In the genomic region with DNA sequence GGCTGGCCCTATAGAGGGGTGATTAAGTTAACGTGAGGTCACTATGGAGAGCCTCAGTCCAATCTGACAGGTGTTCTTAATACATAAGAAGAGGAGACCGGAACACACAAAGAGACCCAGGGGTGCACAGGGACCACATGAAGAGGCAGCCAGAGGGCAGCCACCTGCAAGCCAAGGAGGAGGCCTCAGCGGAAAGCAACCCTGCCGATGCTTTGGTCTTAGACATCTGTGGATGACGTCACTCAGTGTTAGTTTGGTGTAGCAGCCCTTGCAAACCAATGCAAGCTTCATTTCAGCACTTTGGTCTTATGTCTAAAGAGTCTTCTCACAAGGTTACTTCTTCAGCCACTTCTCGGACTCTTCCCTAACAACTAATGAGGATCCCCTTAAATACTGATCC, we compare ENCODE assay signal across 13 cellular contexts. TPM values are rescaled to one million over a fixed set of nuclear protein-coding genes. Genes with fewer than 3 reads are reported as not detected.
DNase-seq lines count a peak whose midpoint lies in the region; ATAC-seq, FAIRE-seq and TF ChIP-seq lines count a peak whose summit lies in the region.
"Had no signal": no experiment of that assay in that cellular context is flagged by ENCODE, and none has a peak within 500 bp of the region (broad histone marks: within the 10 kb centered on the region; RNA-seq: fewer than 3 reads in every experiment).

No MANE protein-coding gene starts in this region.

- TF ChIP-seq RAD21 in K562 (CRISPR knock-in tag; conservative IDR thresholded peaks at IDR 0.05 in 1 of 2, IDR thresholded peaks at IDR 0.05 in 1 of 2): no peak

- H2AFZ ChIP-seq in K562 (ENCODE audit: low read depth, low read length): no peak overlapping the region
- H2AFZ ChIP-seq in osteoblast (ENCODE audit: low read length): no peak overlapping the region

- no peaks in the 10 kb centered on the region for H3K79me2 ChIP-seq in K562 (ENCODE audit: control insufficient read depth, insufficient read depth, low read length)
- no peaks in the 10 kb centered on the region for H3K79me2 ChIP-seq in osteoblast (ENCODE audit: insufficient read depth, low read length)

- peaks cover 6 to 23% of the 10 kb centered on the region in 2 experiments; a peak in 3 of 5 replicates for H3K27me3 ChIP-seq in K562 (ENCODE audit: control insufficient read depth in 2 of 2, insufficient read depth in 2 of 2, low read length in 2 of 2)
- peaks cover 25% of the 10 kb centered on the region for H3K27me3 ChIP-seq in osteoblast (ENCODE audit: insufficient read depth, low read length)

- BruUV-seq in K562 (replicated peaks; lab: Mats Ljungman, UMichigan): no TSS peak

- H3K9me3 ChIP-seq in K562 (replicated peaks; ENCODE audit: control insufficient read depth, insufficient read depth, low read depth, low read length) (no peaks in the 10 kb centered on the region), osteoblast (ENCODE audit: low read depth, low read length) (no peaks in the 10 kb centered on the region)

- TF ChIP-seq CTCF in K562 (IDR thresholded peaks at IDR 0.05 in 2 of 3, conservative IDR thresholded peaks at IDR 0.05 in 1 of 3; ENCODE audit: insufficient read depth in 2 of 3, low read depth in 1 of 3, low read length in 3 of 3) (0 out of 6 replicates have a peak, but pooled peaks of 1 of the 3 experiments have one; percentile 2), osteoblast (IDR thresholded peaks at IDR 0.05; ENCODE audit: extremely low read depth, low read depth, low read length) (no peak)

- no peak overlapping the region for H3K4me3 ChIP-seq in K562
- no peak overlapping the region for H3K4me3 ChIP-seq in osteoblast (ENCODE audit: insufficient read depth, low read length)

- H3K4me1 ChIP-seq in K562 (replicated peaks in 1 of 2; ENCODE audit: control insufficient read depth in 2 of 2, insufficient read depth in 2 of 2, low read length in 2 of 2) (peaks cover 5 to 8% of the 10 kb centered on the region in 2 experiments; a peak in 3 of 5 replicates), osteoblast (ENCODE audit: insufficient read depth, low read length) (peaks cover 13% of the 10 kb centered on the region)

- no peak for TF ChIP-seq EP300 in K562 (IDR thresholded peaks at IDR 0.05; ENCODE audit: low read length)

- no peak for TF ChIP-seq POLR2A in K562 (conservative IDR thresholded peaks at IDR 0.05)

- no peaks in the 10 kb centered on the region for H3K9me1 ChIP-seq in K562 (ENCODE audit: control insufficient read depth, insufficient read depth, low read length)

- no peak for FAIRE-seq in K562 (lab: Jason Lieb, UNC)

- CTCF ChIA-PET in K562 (lab: Yijun Ruan, JAX; ENCODE audit: low intra/inter-chr PET ratio): no interaction called here

- H3K36me3 ChIP-seq in K562 (ENCODE audit: control insufficient read depth, insufficient read depth, low read length): no peaks in the 10 kb centered on the region
- H3K36me3 ChIP-seq in osteoblast (ENCODE audit: insufficient read depth, low read length): no peaks in the 10 kb centered on the region
- H3K36me3 ChIP-seq: WERI-Rb-1 had no signal

- no peak overlapping the region for H3K4me2 ChIP-seq in K562 (ENCODE audit: insufficient read depth, low read length)
- no peak overlapping the region for H3K4me2 ChIP-seq in osteoblast (ENCODE audit: insufficient read depth, low read length)

- ATAC-seq in GM18502 (IDR thresholded peaks at IDR 0.05; ENCODE audit: poor library complexity, unreplicated experiment) (peak; percentile 39), GM19463 (IDR thresholded peaks at IDR 0.05; ENCODE audit: unreplicated experiment) (peak; percentile 41), HG03097 (IDR thresholded peaks at IDR 0.05; ENCODE audit: low FRiP score, unreplicated experiment) (peak; percentile 30), K562 (peak; percentile 30)

- no peak overlapping the region for H3K27ac ChIP-seq in K562 (ENCODE audit: extremely low read depth, low read depth, low read length)
- H3K27ac ChIP-seq in osteoblast (ENCODE audit: low read depth, low read length): no peak overlapping the region
- H3K27ac ChIP-seq: WERI-Rb-1 had no signal

- 23% methylated on average over 6 of the region's 6 CpGs for WGBS in K562 (ENCODE audit: insufficient coverage, low coverage, missing lambda C conversion rate)

- DNase-seq in K562 (ENCODE audit: extremely low read depth in 1 of 4, low spot score in 3 of 4) (peak in 1 of 4 experiments; percentile 26), A172 (ENCODE audit: low spot score) (no peak), NCI-H1694 treated with DMSO at 0.1 percent for 48 hours (lab: John Stamatoyannopoulos, UW) (no peak), RPMI8226 (no peak), osteoblast (ENCODE audit: insufficient read length, low spot score, missing footprints) (no peak)
- DNase-seq: CD4-positive, alpha-beta memory T cell; kidney glomerular epithelial cell; NCI-H2081 treated with DMSO at 0.1 percent for 48 hours; nucleus accumbens; WERI-Rb-1 had no signal

- in situ Hi-C loops in K562 (cut with MboI): no loop called here

- H4K20me1 ChIP-seq in K562 (replicated peaks; ENCODE audit: control insufficient read depth, insufficient read depth, low read length): no peaks in the 10 kb centered on the region
- peaks cover 5% of the 10 kb centered on the region for H4K20me1 ChIP-seq in osteoblast (ENCODE audit: insufficient read depth, low read length)

- POLR2A ChIA-PET in K562 (lab: Yijun Ruan, JAX): interaction anchor here (0.6 kb wide), 1 partner anchor 74 kb away, joined by 3 read pairs; no protein-coding TSS in a partner anchor

- intact Hi-C loops in K562 (cut with micrococcal nuclease): no loop called here

- H3K9ac ChIP-seq in K562 (ENCODE audit: insufficient read depth in 1 of 2, low read depth in 2 of 2, low read length in 2 of 2): no peak overlapping the region

TF ChIP-seq in K562, 482 proteins besides CTCF, POLR2A, EP300 and RAD21 (continues in another document):
- TF ChIP-seq ATF7 (IDR thresholded peaks at IDR 0.05): peak; percentile 92
- no peak for TF ChIP-seq ARID1B (IDR thresholded peaks at IDR 0.05)
- peak; percentile 67; the same call in 1 of the 2 replicates for TF ChIP-seq JUND (IDR thresholded peaks at IDR 0.05; ENCODE audit: borderline replicate concordance, low read depth, low read length)
- TF ChIP-seq JUND (tag; IDR thresholded peaks at IDR 0.05; ENCODE audit: borderline replicate concordance, low read depth, low read length): peak; percentile 68; the same call in 1 of the 3 replicates

RNA-seq across cellular contexts. Expression of gene GRHPR, which starts 47.6 kb away (rescaled TPM):
- total RNA-seq in K562 (2011; cell fraction: chromatin; rRNA removed; ENCODE audit: low replicate concordance): 153 and 249 TPM in 2 replicates
- 152 and 167 TPM in 2 replicates for total RNA-seq in K562 (2011; cell fraction: nucleolus; rRNA removed)
- 169 and 188 TPM in 2 replicates for total RNA-seq in K562 (2011; cell fraction: nucleoplasm; rRNA removed)
- total RNA-seq in K562 (2014; rRNA removed): 142 and 188 TPM in 2 replicates
- 60.4 and 81.2 TPM in 2 replicates for total RNA-seq in K562 (2014; rRNA removed; fragmentation: Illumina TruSeq; extraction: Trizol)
- 124 and 128 TPM in 2 replicates for total RNA-seq in K562 (2015; rRNA removed; fragmentation: Illumina TruSeq; extraction: Trizol)
- 120 TPM in 2 replicates for total RNA-seq in K562 (2021)
- polyA plus RNA-seq in K562 (2011; rRNA removed): 140 and 170 TPM in 2 replicates
- polyA plus RNA-seq in K562 (2011; cell fraction: cytosol; rRNA removed): 244 and 362 TPM in 2 replicates
- polyA plus RNA-seq in K562 (2011; cell fraction: nucleus; rRNA removed): 198 and 228 TPM in 2 replicates
- polyA plus RNA-seq in K562 (2012): 125 and 212 TPM in 2 replicates
- polyA plus RNA-seq in K562 (2014; fragmentation: Illumina TruSeq; extraction: Trizol): 108 and 122 TPM in 2 replicates
- polyA plus RNA-seq in K562 (2014; fragmentation: Nextera tagmentation; extraction: Ambion mirVana): 10 to 100 TPM; 38.9 to 59.0 TPM
- 144 and 164 TPM in 2 replicates for polyA plus RNA-seq in K562 (2014; rRNA removed)
- polyA minus RNA-seq in K562 (2011; rRNA and poly(A)+ RNA removed): 88.7 and 103 TPM in 2 replicates
- polyA minus RNA-seq in K562 (2011; cell fraction: cytosol; rRNA and poly(A)+ RNA removed): 76.4 and 82.6 TPM in 2 replicates
- polyA minus RNA-seq in K562 (2011; cell fraction: nucleus; rRNA and poly(A)+ RNA removed): 75.5 and 95.9 TPM in 2 replicates
- total RNA-seq in A172 (2014; rRNA removed; shearing (Covaris generic)): 127 and 165 TPM in 2 replicates
- 149 and 165 TPM in 2 replicates for total RNA-seq in osteoblast
